ENCODE assay signal across 1 cellular context in genomic region chr17:15971108-15971507, GRCh38.
A peak's percentile ranks its signal among the peaks of the same experiment; 100 is the strongest.
TF ChIP-seq lines count a peak whose summit lies in the region.

No MANE protein-coding gene starts in this region.

TF ChIP-seq in HEK293, 187 proteins besides CTCF, POLR2A, EP300 and RAD21 (continued from another document):
- TF ChIP-seq ZNF280C (tag by site-specific recombination; IDR thresholded peaks at IDR 0.05) (no peak), ELK4 (IDR thresholded peaks at IDR 0.05; ENCODE audit: borderline replicate concordance, low read depth, low read length) (no peak), SCRT2 (tag by site-specific recombination; IDR thresholded peaks at IDR 0.05) (peak; percentile 40; the same call in 1 of the 2 replicates), ZNF449 (tag by site-specific recombination; IDR thresholded peaks at IDR 0.05) (no peak)
